In genomic region chr9:76456202-76456926, GRCh38 we compare ENCODE assay signal across 8 cellular contexts. TPM values are rescaled to one million over a fixed set of nuclear protein-coding genes. Genes with fewer than 3 reads are reported as not detected.
DNase-seq lines count a peak whose midpoint lies in the region; ATAC-seq, FAIRE-seq and TF ChIP-seq lines count a peak whose summit lies in the region.

No MANE protein-coding gene starts in this region.

- in situ Hi-C loops in mammary epithelial cell (cut with MboI; ENCODE audit: low sequenced_read_pairs in 2 of 2), result no loop called here

- H3K9ac ChIP-seq in mammary epithelial cell (ENCODE audit: insufficient read depth, low read length), result no peak overlapping the region

- no peaks in the 10 kb centered on the region for H3K9me3 Mint-ChIP-seq in activated naive CD4-positive, alpha-beta T cell treated with anti-CD3 and anti-CD28 coated beads for 36 hours
- H3K9me3 Mint-ChIP-seq in activated naive CD4-positive, alpha-beta T cell treated with anti-CD3 and anti-CD28 coated beads, Interleukin-2, amount 50 U/mL, for 72 hours, result peaks cover 0 to 9% of the 10 kb centered on the region in 2 donors

- no peak for ATAC-seq in activated naive CD4-positive, alpha-beta T cell treated with anti-CD3 and anti-CD28 coated beads, Interleukin-2, amount 50 U/mL, for 72 hours
- peak; percentile 15 to 66 (median 60) for ATAC-seq in pancreas

- no TSS peak for BruUV-seq in mammary epithelial cell (replicated peaks; lab: Mats Ljungman, UMichigan)

- H3K36me3 Mint-ChIP-seq in activated naive CD4-positive, alpha-beta T cell treated with anti-CD3 and anti-CD28 coated beads for 36 hours (ENCODE audit: low read depth), result no peaks in the 10 kb centered on the region
- peaks cover 4 to 5% of the 10 kb centered on the region in 2 donors for H3K36me3 Mint-ChIP-seq in activated naive CD4-positive, alpha-beta T cell treated with anti-CD3 and anti-CD28 coated beads, Interleukin-2, amount 50 U/mL, for 72 hours

- WGBS in mammary epithelial cell (ENCODE audit: low coverage, missing lambda C conversion rate), result 94% methylated on average over 4 of the region's 4 CpGs
- WGBS in pancreas, 2 donors, result 56 to 61% methylated on average over 4 of the region's 4 CpGs

- H3K4me3 ChIP-seq in mammary epithelial cell (replicated peaks in 1 of 3; ENCODE audit: insufficient read depth in 1 of 3, low read depth in 2 of 3, low read length in 3 of 3), result no peak overlapping the region
- no peak overlapping the region for H3K4me3 ChIP-seq in pancreas

- H3K27me3 ChIP-seq in mammary epithelial cell (ENCODE audit: insufficient read depth, low read length), result no peaks in the 10 kb centered on the region
- no peaks in the 10 kb centered on the region for H3K27me3 ChIP-seq in pancreas

- no peak overlapping the region for H3K27ac Mint-ChIP-seq in activated naive CD4-positive, alpha-beta T cell treated with anti-CD3 and anti-CD28 coated beads for 36 hours
- H3K27ac Mint-ChIP-seq in activated naive CD4-positive, alpha-beta T cell treated with anti-CD3 and anti-CD28 coated beads, Interleukin-2, amount 50 U/mL, for 72 hours, result no peak overlapping the region

- H3K27ac ChIP-seq in mammary epithelial cell (ENCODE audit: insufficient read depth, low read depth, low read length) (no peak overlapping the region), pancreas (peak overlapping the region in 2 of 4 donors; percentile 44 to 48)

- no peaks in the 10 kb centered on the region for H3K36me3 ChIP-seq in mammary epithelial cell (ENCODE audit: insufficient read depth, low read length)
- no peaks in the 10 kb centered on the region for H3K36me3 ChIP-seq in pancreas

- dilution Hi-C loops in mammary epithelial cell (cut with HindIII; ENCODE audit: low sequenced_read_pairs), result loop anchor here (25.0 kb wide), 1 partner anchor 256 kb away; no protein-coding TSS in a partner anchor

- H3K4me3 Mint-ChIP-seq in activated naive CD4-positive, alpha-beta T cell treated with anti-CD3 and anti-CD28 coated beads for 36 hours, result no peak overlapping the region

- H3K4me1 ChIP-seq in mammary epithelial cell (ENCODE audit: insufficient read depth, low read length) (peaks cover 12% of the 10 kb centered on the region), pancreas (peaks cover 0 to 23% (median 6%) of the 10 kb centered on the region in 3 donors)

- DNase-seq in activated naive CD4-positive, alpha-beta T cell treated with anti-CD3 and anti-CD28 coated beads for 36 hours, result peak; percentile 30
- no peak for DNase-seq in activated naive CD4-positive, alpha-beta T cell treated with anti-CD3 and anti-CD28 coated beads, Interleukin-2, amount 50 U/mL, for 72 hours (ENCODE audit: low spot score in 2 of 2)
- DNase-seq in HTR-8/SVneo (ENCODE audit: insufficient read length, low spot score) (peak; percentile 27), NOMO-1 (lab: John Stamatoyannopoulos, UW; ENCODE audit: unreplicated experiment in 2 of 2) (peak; percentile 57 to 74), mammary epithelial cell (no peak), pancreas (peak; percentile 37 to 85 (median 70)), NCI-H2171 (lab: John Stamatoyannopoulos, UW) (no peak), NCI-H1694 (lab: John Stamatoyannopoulos, UW) (no peak)

- intact Hi-C loops in activated naive CD4-positive, alpha-beta T cell treated with anti-CD3 and anti-CD28 coated beads for 36 hours (cut with micrococcal nuclease), result no loop called here
- intact Hi-C loops in mammary epithelial cell (cut with micrococcal nuclease) (loop anchor here (5.0 kb wide), 1 partner anchor 106 kb away; no protein-coding TSS in a partner anchor), pancreas (cut with DNase I) (loop anchor here in 1 of 3 donors (10.0 kb wide), 1 partner anchor 248 kb away; no protein-coding TSS in a partner anchor)

- H2AFZ ChIP-seq in mammary epithelial cell (ENCODE audit: low read depth, low read length), result peak overlapping the region; percentile 0

- peaks cover 8% of the 10 kb centered on the region for H3K27me3 Mint-ChIP-seq in activated naive CD4-positive, alpha-beta T cell treated with anti-CD3 and anti-CD28 coated beads for 36 hours (ENCODE audit: low read depth)

- H3K4me2 ChIP-seq in mammary epithelial cell (ENCODE audit: insufficient read depth, low read depth, low read length), result no peak overlapping the region

- no peaks in the 10 kb centered on the region for H3K9me3 ChIP-seq in mammary epithelial cell (replicated peaks; ENCODE audit: insufficient read depth, low read length)
- H3K9me3 ChIP-seq in pancreas, result no peaks in the 10 kb centered on the region

- FAIRE-seq in HTR-8/SVneo (lab: Jason Lieb, UNC) (no peak), pancreas (lab: Jason Lieb, UNC) (no peak)

- TF ChIP-seq CTCF in mammary epithelial cell (conservative IDR thresholded peaks at IDR 0.05 in 1 of 2, IDR thresholded peaks at IDR 0.05 in 1 of 2; ENCODE audit: extremely low read depth in 1 of 2, insufficient read depth in 1 of 2, low read depth in 1 of 2, low read length in 2 of 2), result no peak
- TF ChIP-seq CTCF in pancreas (IDR thresholded peaks at IDR 0.05), result no peak

- H4K20me1 ChIP-seq in mammary epithelial cell (ENCODE audit: insufficient read depth, low read length), result no peaks in the 10 kb centered on the region

- peaks cover 21% of the 10 kb centered on the region for H3K79me2 ChIP-seq in mammary epithelial cell (ENCODE audit: insufficient read depth, low read length)

- peaks cover 12% of the 10 kb centered on the region for H3K4me1 Mint-ChIP-seq in activated naive CD4-positive, alpha-beta T cell treated with anti-CD3 and anti-CD28 coated beads for 36 hours (ENCODE audit: low read depth)

- CTCF ChIA-PET in activated naive CD4-positive, alpha-beta T cell treated with anti-CD3 and anti-CD28 coated beads for 36 hours (lab: Charles Lee), result interaction anchor here (0.7 to 1.6 kb wide), 3 partner anchors 12 to 248 kb away, joined by 3 to 5 read pairs (median 4); no protein-coding TSS in a partner anchor
- CTCF ChIA-PET in mammary epithelial cell (lab: Charles Lee; ENCODE audit: low non-redundant PET), result no interaction called here

RNA-seq across cellular contexts. Expression of gene GCNT1, which starts 2.6 kb away (rescaled TPM):
- total RNA-seq in activated naive CD4-positive, alpha-beta T cell treated with anti-CD3 and anti-CD28 coated beads for 36 hours, result under 1 TPM; 0.48 to 0.54 TPM
- total RNA-seq in activated naive CD4-positive, alpha-beta T cell treated with anti-CD3 and anti-CD28 coated beads, Interleukin-2, amount 50 U/mL, for 72 hours, result 1 to 10 TPM; 3.8 to 4.8 TPM
- 10 to 100 TPM; 39.8 to 97.0 TPM for total RNA-seq in mammary epithelial cell
- 50.6 TPM for polyA plus RNA-seq in mammary epithelial cell
- 21.4 TPM for polyA minus RNA-seq in mammary epithelial cell
- total RNA-seq in pancreas, result 1 to 10 TPM; 1.7 to 5.7 (median 3.3) TPM
- polyA plus RNA-seq in pancreas, result 1 to 10 TPM; 1.0 to 7.2 TPM

Comparison
In these comparisons a context has a peak if more than half of its experiments do, and no peak if none do; other contexts are left out.
1. DNase-seq: peak in activated naive CD4-positive, alpha-beta T cell treated with anti-CD3 and anti-CD28 coated beads for 36 hours (single experiment), HTR-8/SVneo (single experiment), NOMO-1 (2 of 2) and pancreas (6 of 6); none in activated naive CD4-positive, alpha-beta T cell treated with anti-CD3 and anti-CD28 coated beads, Interleukin-2, amount 50 U/mL, for 72 hours (0 of 2), mammary epithelial cell (single experiment), NCI-H2171 (single experiment) and NCI-H1694 (single experiment).
2. ATAC-seq: peak in pancreas (4 of 4); none in activated naive CD4-positive, alpha-beta T cell treated with anti-CD3 and anti-CD28 coated beads, Interleukin-2, amount 50 U/mL, for 72 hours (0 of 2).
3. RNA of gene GCNT1, which starts 2.6 kb away (total RNA-seq): 39.8 to 97.0 TPM in mammary epithelial cell; 3.8 to 4.8 TPM in activated naive CD4-positive, alpha-beta T cell treated with anti-CD3 and anti-CD28 coated beads, Interleukin-2, amount 50 U/mL, for 72 hours, 1.7 to 5.7 TPM in pancreas and 0.48 to 0.54 TPM in activated naive CD4-positive, alpha-beta T cell treated with anti-CD3 and anti-CD28 coated beads for 36 hours; every median in the first group is over 4 times any median in the second.